1 cellular context compared by ENCODE assay signal in genomic region chr16:31132303-31132978, GRCh38.
A peak's percentile ranks its signal among the peaks of the same experiment; 100 is the strongest.
TF ChIP-seq lines count a peak whose summit lies in the region.

No MANE protein-coding gene starts in this region.

TF ChIP-seq in K562, 482 proteins besides CTCF, POLR2A, EP300 and RAD21:
- TF ChIP-seq PHF8 (IDR thresholded peaks at IDR 0.05; ENCODE audit: borderline replicate concordance, low read length) (no peak), MLLT1 (IDR thresholded peaks at IDR 0.05) (0 out of 4 replicates have a peak, but pooled peaks of 1 of the 2 experiments have one; percentile 24), ATF6 (CRISPR knock-in tag; IDR thresholded peaks at IDR 0.05) (no peak), ZNF318 (IDR thresholded peaks at IDR 0.05; ENCODE audit: borderline replicate concordance in 1 of 2, low read depth in 1 of 2) (no peak), RBFOX2 (IDR thresholded peaks at IDR 0.05; ENCODE audit: low read depth, low read length) (peak; percentile 44; the same call in 1 of the 2 replicates), FOXM1 (IDR thresholded peaks at IDR 0.05; ENCODE audit: low read depth) (no peak), FOXM1 (CRISPR knock-in tag; IDR thresholded peaks at IDR 0.05; ENCODE audit: low read depth) (no peak), TAF15 (IDR thresholded peaks at IDR 0.05; ENCODE audit: low read depth, low read length) (no peak), XRCC4 (IDR thresholded peaks at IDR 0.05; ENCODE audit: extremely low read depth, insufficient read depth, insufficient read length) (no peak), SUPT5H (IDR thresholded peaks at IDR 0.05) (no peak), POLR2G (IDR thresholded peaks at IDR 0.05; ENCODE audit: low read depth, low read length) (peak; percentile 70), PTBP1 (IDR thresholded peaks at IDR 0.05; ENCODE audit: low read depth, low read length) (no peak), MEF2A (IDR thresholded peaks at IDR 0.05; ENCODE audit: control insufficient read depth, low read depth, low read length) (no peak)
TF ChIP-seq in K562: peak in this region for 3.
